In genomic region chr2:55862673-55863390, GRCh38 we compare ENCODE assay signal across 10 cellular contexts.
DNase-seq lines count a peak whose midpoint lies in the region; ATAC-seq lines count a peak whose summit lies in the region.
"Had no signal": no experiment of that assay in that cellular context is flagged by ENCODE, and none has a peak within 500 bp of the region (broad histone marks: within the 10 kb centered on the region; RNA-seq: fewer than 3 reads in every experiment).

No MANE protein-coding gene starts in this region.

- no peak overlapping the region for H4K5ac ChIP-seq in mesendoderm (ENCODE audit: low read length)

- H3K4me1 ChIP-seq in mesendoderm (ENCODE audit: control insufficient read depth, low read depth, low read length): no peaks in the 10 kb centered on the region

- H2BK15ac ChIP-seq in mesendoderm (replicated peaks; ENCODE audit: low read depth): no peak overlapping the region

- H3K56ac ChIP-seq in mesendoderm (ENCODE audit: low read length): no peak overlapping the region

- H3K79me1 ChIP-seq in mesendoderm (ENCODE audit: low read length): no peaks in the 10 kb centered on the region

- H3K27me3 ChIP-seq in mesendoderm (ENCODE audit: insufficient read depth, low read length, poor library complexity): no peaks in the 10 kb centered on the region

- H3K79me2 ChIP-seq in mesendoderm (ENCODE audit: control insufficient read depth, insufficient read depth, low read length): no peaks in the 10 kb centered on the region

- H3K4me2 ChIP-seq in mesendoderm (ENCODE audit: low read length): no peak overlapping the region

- no peak for ATAC-seq in HG03025 (IDR thresholded peaks at IDR 0.05; ENCODE audit: low FRiP score, unreplicated experiment)

- no peak overlapping the region for H2AK5ac ChIP-seq in mesendoderm (ENCODE audit: low read length)

- no peak overlapping the region for H3K18ac ChIP-seq in mesendoderm (ENCODE audit: low read length)

- DNase-seq in ACHN: peak; percentile 49
- peak; percentile 100 for DNase-seq in NCI-H460 (ENCODE audit: extremely low read depth, low read depth)
- peak; percentile 98 for DNase-seq in dermis microvascular lymphatic vessel endothelial cell (ENCODE audit: low read depth in 2 of 2)
- peak; percentile 23 for DNase-seq in mesendoderm
- DNase-seq in DMS 273 treated with DMSO at 0.1 percent for 48 hours (lab: John Stamatoyannopoulos, UW): no peak
- no peak for DNase-seq in effector CD4-positive, alpha-beta T cell
- DNase-seq in NCI-H1417 treated with DMSO at 0.1 percent for 48 hours (lab: John Stamatoyannopoulos, UW): no peak
- DNase-seq: activated naive CD8-positive, alpha-beta T cell treated with anti-CD3 and anti-CD28 coated beads, Interleukin-2, amount 10 ng/mL, durations not matched to agents 7 days and 5 days; CD4-positive, CD25-positive, alpha-beta regulatory T cell had no signal

- H3K4ac ChIP-seq in mesendoderm (ENCODE audit: low read depth, low read length): no peak overlapping the region

- no peak overlapping the region for H4K8ac ChIP-seq in mesendoderm (ENCODE audit: low read depth, low read length)

- in situ Hi-C loops in ACHN (cut with HindIII; ENCODE audit: low pct_ligation_motif_present, low pct_unique_long_range_greater_than_20kb, low sequenced_read_pairs): no loop called here

- no peak overlapping the region for H3K9ac ChIP-seq in mesendoderm (ENCODE audit: low read length)

- no peak overlapping the region for H2BK120ac ChIP-seq in mesendoderm (ENCODE audit: low read depth, low read length)

- no peak overlapping the region for H3K23ac ChIP-seq in mesendoderm (ENCODE audit: low read length)

- no peak overlapping the region for H3K4me3 ChIP-seq in mesendoderm (ENCODE audit: low read length)

- H2BK5ac ChIP-seq in mesendoderm (ENCODE audit: low read length): no peak overlapping the region

- no peak overlapping the region for H3K27ac ChIP-seq in mesendoderm (ENCODE audit: low read depth, low read length)

- WGBS in mesendoderm (ENCODE audit: extremely low coverage, insufficient coverage, low lambda C conversion rate): no CpG with 5 or more reads among the region's 7 CpGs

- H3K36me3 ChIP-seq in mesendoderm (ENCODE audit: control insufficient read depth, insufficient read depth, low read length): no peaks in the 10 kb centered on the region

Comparison
In these comparisons a context has a peak if more than half of its experiments do, and no peak if none do; other contexts are left out.
1. DNase-seq: peak in ACHN (single experiment), NCI-H460 (single experiment), dermis microvascular lymphatic vessel endothelial cell (2 of 2) and mesendoderm (single experiment); none in DMS 273 treated with DMSO at 0.1 percent for 48 hours (single experiment), effector CD4-positive, alpha-beta T cell (single experiment) and NCI-H1417 treated with DMSO at 0.1 percent for 48 hours (single experiment).